Comparison of ENCODE assay signal across 2 cellular contexts in the genomic region with DNA sequence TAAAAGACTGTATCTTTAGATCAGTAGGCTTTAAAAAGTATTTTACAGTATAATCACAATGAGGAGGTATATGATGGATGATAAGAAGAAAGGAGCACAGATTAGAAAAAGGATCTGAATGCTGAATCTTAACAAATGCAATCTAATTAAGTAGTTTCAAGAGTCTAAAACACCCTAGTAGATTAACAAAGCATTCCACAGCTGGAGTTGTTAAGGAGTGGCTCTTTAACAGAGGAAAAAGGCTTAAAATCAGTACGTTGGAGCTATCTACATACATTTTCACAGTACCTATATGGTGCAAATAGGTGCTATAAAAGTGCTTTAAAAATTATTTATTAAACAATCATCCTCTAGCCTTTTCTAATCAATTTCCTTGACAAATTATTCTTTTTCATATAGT.
TF ChIP-seq lines count a peak whose summit lies in the region.

No MANE protein-coding gene starts in this region.

TF ChIP-seq in GM23338, 12 proteins besides CTCF, POLR2A, EP300 and RAD21:
- TF ChIP-seq ZNF331 (CRISPR knock-in tag; IDR thresholded peaks at IDR 0.05; ENCODE audit: low read depth) (no peak), JUNB (IDR thresholded peaks at IDR 0.05; ENCODE audit: unreplicated experiment) (no peak), NANOG (IDR thresholded peaks at IDR 0.05; ENCODE audit: borderline replicate concordance) (no peak)
- TF ChIP-seq, protein P1, sequence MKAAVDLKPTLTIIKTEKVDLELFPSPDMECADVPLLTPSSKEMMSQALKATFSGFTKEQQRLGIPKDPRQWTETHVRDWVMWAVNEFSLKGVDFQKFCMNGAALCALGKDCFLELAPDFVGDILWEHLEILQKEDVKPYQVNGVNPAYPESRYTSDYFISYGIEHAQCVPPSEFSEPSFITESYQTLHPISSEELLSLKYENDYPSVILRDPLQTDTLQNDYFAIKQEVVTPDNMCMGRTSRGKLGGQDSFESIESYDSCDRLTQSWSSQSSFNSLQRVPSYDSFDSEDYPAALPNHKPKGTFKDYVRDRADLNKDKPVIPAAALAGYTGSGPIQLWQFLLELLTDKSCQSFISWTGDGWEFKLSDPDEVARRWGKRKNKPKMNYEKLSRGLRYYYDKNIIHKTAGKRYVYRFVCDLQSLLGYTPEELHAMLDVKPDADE (IDR thresholded peaks at IDR 0.05): no peak

TF ChIP-seq in SK-N-SH, 30 proteins besides CTCF, POLR2A, EP300 and RAD21:
- TF ChIP-seq GABPA (IDR thresholded peaks at IDR 0.05; ENCODE audit: low read depth) (no peak), TAF1 (IDR thresholded peaks at IDR 0.05; ENCODE audit: borderline replicate concordance, low read depth, low read length) (no peak), REST (IDR thresholded peaks at IDR 0.05; ENCODE audit: low read depth, low read length) (no peak), RFX5 (IDR thresholded peaks at IDR 0.05; ENCODE audit: low read length) (no peak), FOSL2 (IDR thresholded peaks at IDR 0.05; ENCODE audit: borderline replicate concordance, low read depth) (no peak), NFIC (IDR thresholded peaks at IDR 0.05; ENCODE audit: borderline replicate concordance) (no peak), RCOR1 (IDR thresholded peaks at IDR 0.05; ENCODE audit: low read length) (no peak), POLR2AphosphoS5 (IDR thresholded peaks at IDR 0.05; ENCODE audit: low read depth, low read length) (no peak), FOXJ3 (CRISPR knock-in tag; IDR thresholded peaks at IDR 0.05) (no peak), MXI1 (IDR thresholded peaks at IDR 0.05; ENCODE audit: low read depth, low read length) (no peak), SMC3 (IDR thresholded peaks at IDR 0.05; ENCODE audit: low read depth, low read length) (no peak), ELF1 (IDR thresholded peaks at IDR 0.05) (no peak), TCF12 (IDR thresholded peaks at IDR 0.05) (no peak), MAX (IDR thresholded peaks at IDR 0.05; ENCODE audit: low read depth) (no peak), YY1 (IDR thresholded peaks at IDR 0.05; ENCODE audit: low read depth) (no peak), MEF2A (IDR thresholded peaks at IDR 0.05; ENCODE audit: borderline replicate concordance, low read depth) (no peak), TEAD4 (IDR thresholded peaks at IDR 0.05; ENCODE audit: borderline replicate concordance, insufficient read depth) (no peak)
- TF ChIP-seq, protein P2, sequence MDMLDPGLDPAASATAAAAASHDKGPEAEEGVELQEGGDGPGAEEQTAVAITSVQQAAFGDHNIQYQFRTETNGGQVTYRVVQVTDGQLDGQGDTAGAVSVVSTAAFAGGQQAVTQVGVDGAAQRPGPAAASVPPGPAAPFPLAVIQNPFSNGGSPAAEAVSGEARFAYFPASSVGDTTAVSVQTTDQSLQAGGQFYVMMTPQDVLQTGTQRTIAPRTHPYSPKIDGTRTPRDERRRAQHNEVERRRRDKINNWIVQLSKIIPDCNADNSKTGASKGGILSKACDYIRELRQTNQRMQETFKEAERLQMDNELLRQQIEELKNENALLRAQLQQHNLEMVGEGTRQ (IDR thresholded peaks at IDR 0.05; ENCODE audit: borderline replicate concordance, low read depth, low read length): no peak
